ENCODE assay signal across 27 cellular contexts in the genomic region with DNA sequence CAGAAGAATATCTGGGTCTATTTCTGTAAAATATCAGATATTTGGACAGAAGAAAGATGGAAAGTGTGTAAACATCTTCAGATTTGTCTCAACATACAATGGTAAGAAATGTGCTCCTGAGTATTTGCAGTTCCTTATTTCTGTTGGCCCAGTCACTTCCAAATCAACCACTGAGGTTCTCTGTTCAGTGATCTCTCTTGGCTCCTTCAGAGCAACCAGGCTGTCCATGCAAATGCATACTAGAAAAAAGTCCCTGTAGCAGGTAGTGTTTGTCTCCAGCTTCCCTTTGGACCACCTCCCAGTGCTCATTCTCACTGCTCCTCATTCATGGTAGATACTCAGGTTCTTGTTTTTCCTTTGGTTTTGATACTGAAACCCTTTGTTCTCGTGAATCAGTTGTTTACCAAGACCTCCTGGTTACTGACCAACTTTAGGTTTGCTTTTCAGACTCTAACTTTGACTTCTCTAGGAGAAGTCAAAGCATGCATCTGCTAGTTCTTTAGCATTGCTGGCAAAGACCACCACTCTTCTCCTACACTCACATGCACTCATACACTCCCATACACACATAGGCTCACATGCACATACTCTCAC.
DNase-seq lines count a peak whose midpoint lies in the region; ATAC-seq lines count a peak whose summit lies in the region.
"Had no signal": no experiment of that assay in that cellular context is flagged by ENCODE, and none has a peak within 500 bp of the region (broad histone marks: within the 10 kb centered on the region; RNA-seq: fewer than 3 reads in every experiment).

No MANE protein-coding gene starts in this region.

- H3K4me1 Mint-ChIP-seq in stimulated activated naive CD8-positive, alpha-beta T cell treated with anti-CD3 and anti-CD28 coated beads, Interleukin-15, amount 100 ng/mL, for 72 hours, result no peaks in the 10 kb centered on the region
- H3K4me1 Mint-ChIP-seq in stimulated activated effector memory CD8-positive, alpha-beta T cell treated with anti-CD3 and anti-CD28 coated beads, Interleukin-12 subunit alpha, Interleukin-12 subunit beta, amount 100 ng/mL, for 72 hours, result no peaks in the 10 kb centered on the region
- H3K4me1 Mint-ChIP-seq: activated naive CD4-positive, alpha-beta T cell treated with anti-CD3 and anti-CD28 coated beads, Interleukin-2, amount 50 U/mL, for 24 hours; activated T-helper 17 cell treated with anti-CD3 and anti-CD28 coated beads, Interleukin-2, amount 50 U/mL, for 72 hours; memory B cell had no signal

- no peak for DNase-seq in stimulated activated naive CD8-positive, alpha-beta T cell treated with anti-CD3 and anti-CD28 coated beads, Interleukin-15, amount 100 ng/mL, for 72 hours
- DNase-seq in stimulated activated naive CD8-positive, alpha-beta T cell treated with anti-CD3 and anti-CD28 coated beads, Interleukin-15, Interleukin-2, amounts not matched to agents 100 U/mL and 50 U/mL, for 24 hours, result no peak
- no peak for DNase-seq in stimulated activated CD4-positive, alpha-beta T cell treated with anti-CD3 and anti-CD28 coated beads, Interleukin-4, amount 100 ng/mL, for 1 hour
- no peak for DNase-seq in stimulated activated effector memory CD8-positive, alpha-beta T cell treated with anti-CD3 and anti-CD28 coated beads, Interleukin-12 subunit alpha, Interleukin-12 subunit beta, amount 100 ng/mL, for 72 hours (ENCODE audit: low spot score in 2 of 2)
- DNase-seq in amniotic stem cell (lab: John Stamatoyannopoulos, UW) (no peak), HuH-7 (ENCODE audit: low spot score) (no peak)
- DNase-seq: activated CD4-positive, alpha-beta T cell treated with anti-CD3 and anti-CD28 coated beads for 1 hour; activated CD8-positive, alpha-beta T cell treated with anti-CD3 and anti-CD28 coated beads for 36 hours; amygdala; brain microvascular endothelial cell; cerebellar nuclear complex; foreskin fibroblast; KG1; NCI-H1417 treated with DMSO at 0.1 percent for 48 hours; NCI-H2029 treated with DMSO at 0.1 percent for 48 hours; NCI-H2227 treated with DMSO at 0.1 percent for 48 hours; NCI-H748 treated with DMSO at 0.1 percent for 48 hours; ovary; stimulated activated CD4-positive, alpha-beta T cell treated with anti-CD3 and anti-CD28 coated beads, Interleukin-4, amount 100 ng/mL, for 4 hours had no signal

- peak; percentile 33 for ATAC-seq in stimulated activated naive CD8-positive, alpha-beta T cell treated with anti-CD3 and anti-CD28 coated beads, Interleukin-15, amount 100 ng/mL, for 72 hours
- no peak for ATAC-seq in stimulated activated naive CD8-positive, alpha-beta T cell treated with anti-CD3 and anti-CD28 coated beads, Interleukin-15, Interleukin-2, amounts not matched to agents 100 U/mL and 50 U/mL, for 24 hours
- ATAC-seq in GM21529 (IDR thresholded peaks at IDR 0.05; ENCODE audit: unreplicated experiment) (peak; percentile 67), HG03354 (IDR thresholded peaks at IDR 0.05; ENCODE audit: poor library complexity, severe bottlenecking, unreplicated experiment) (peak; percentile 52)
- ATAC-seq in stimulated activated effector memory CD8-positive, alpha-beta T cell treated with anti-CD3 and anti-CD28 coated beads, Interleukin-12 subunit alpha, Interleukin-12 subunit beta, amount 100 ng/mL, for 72 hours, result no peak
- ATAC-seq: activated CD8-positive, alpha-beta T cell treated with anti-CD3 and anti-CD28 coated beads for 36 hours; activated T-helper 17 cell treated with anti-CD3 and anti-CD28 coated beads, Interleukin-2, amount 50 U/mL, for 72 hours; esophagus mucosa; left lobe of liver had no signal

- H3K4me3 Mint-ChIP-seq in stimulated activated naive CD8-positive, alpha-beta T cell treated with anti-CD3 and anti-CD28 coated beads, Interleukin-15, amount 100 ng/mL, for 72 hours, result no peak overlapping the region
- H3K4me3 Mint-ChIP-seq in stimulated activated effector memory CD8-positive, alpha-beta T cell treated with anti-CD3 and anti-CD28 coated beads, Interleukin-12 subunit alpha, Interleukin-12 subunit beta, amount 100 ng/mL, for 72 hours, result no peak overlapping the region
- H3K4me3 Mint-ChIP-seq: activated CD8-positive, alpha-beta T cell treated with anti-CD3 and anti-CD28 coated beads for 36 hours; activated naive CD4-positive, alpha-beta T cell treated with anti-CD3 and anti-CD28 coated beads, Interleukin-2, amount 50 U/mL, for 24 hours; activated T-helper 17 cell treated with anti-CD3 and anti-CD28 coated beads, Interleukin-2, amount 50 U/mL, for 72 hours; memory B cell; type B pancreatic cell had no signal

- H3K27ac Mint-ChIP-seq in stimulated activated naive CD8-positive, alpha-beta T cell treated with anti-CD3 and anti-CD28 coated beads, Interleukin-15, amount 100 ng/mL, for 72 hours, result no peak overlapping the region
- H3K27ac Mint-ChIP-seq in stimulated activated effector memory CD8-positive, alpha-beta T cell treated with anti-CD3 and anti-CD28 coated beads, Interleukin-12 subunit alpha, Interleukin-12 subunit beta, amount 100 ng/mL, for 72 hours, result no peak overlapping the region
- H3K27ac Mint-ChIP-seq: activated CD8-positive, alpha-beta T cell treated with anti-CD3 and anti-CD28 coated beads for 36 hours; activated naive CD4-positive, alpha-beta T cell treated with anti-CD3 and anti-CD28 coated beads, Interleukin-2, amount 50 U/mL, for 24 hours; activated T-helper 17 cell treated with anti-CD3 and anti-CD28 coated beads, Interleukin-2, amount 50 U/mL, for 72 hours; memory B cell; type B pancreatic cell had no signal

- peaks cover 12% of the 10 kb centered on the region for H3K27me3 Mint-ChIP-seq in stimulated activated naive CD8-positive, alpha-beta T cell treated with anti-CD3 and anti-CD28 coated beads, Interleukin-15, amount 100 ng/mL, for 72 hours
- H3K27me3 Mint-ChIP-seq: type B pancreatic cell had no signal

- H3K36me3 Mint-ChIP-seq in stimulated activated effector memory CD8-positive, alpha-beta T cell treated with anti-CD3 and anti-CD28 coated beads, Interleukin-12 subunit alpha, Interleukin-12 subunit beta, amount 100 ng/mL, for 72 hours, result no peaks in the 10 kb centered on the region
- H3K36me3 Mint-ChIP-seq: activated naive CD4-positive, alpha-beta T cell treated with anti-CD3 and anti-CD28 coated beads, Interleukin-2, amount 50 U/mL, for 24 hours; memory B cell; type B pancreatic cell had no signal

- no peaks in the 10 kb centered on the region for H3K9me3 Mint-ChIP-seq in stimulated activated naive CD8-positive, alpha-beta T cell treated with anti-CD3 and anti-CD28 coated beads, Interleukin-15, amount 100 ng/mL, for 72 hours
- no peaks in the 10 kb centered on the region for H3K9me3 Mint-ChIP-seq in stimulated activated effector memory CD8-positive, alpha-beta T cell treated with anti-CD3 and anti-CD28 coated beads, Interleukin-12 subunit alpha, Interleukin-12 subunit beta, amount 100 ng/mL, for 72 hours
- H3K9me3 Mint-ChIP-seq: activated CD8-positive, alpha-beta T cell treated with anti-CD3 and anti-CD28 coated beads for 36 hours; activated naive CD4-positive, alpha-beta T cell treated with anti-CD3 and anti-CD28 coated beads, Interleukin-2, amount 50 U/mL, for 24 hours; activated T-helper 17 cell treated with anti-CD3 and anti-CD28 coated beads, Interleukin-2, amount 50 U/mL, for 72 hours had no signal

Comparison
In these comparisons a context has a peak if more than half of its experiments do, and no peak if none do; other contexts are left out.
1. ATAC-seq: peak in stimulated activated naive CD8-positive, alpha-beta T cell treated with anti-CD3 and anti-CD28 coated beads, Interleukin-15, amount 100 ng/mL, for 72 hours (single experiment), GM21529 (single experiment) and HG03354 (single experiment); none in stimulated activated naive CD8-positive, alpha-beta T cell treated with anti-CD3 and anti-CD28 coated beads, Interleukin-15, Interleukin-2, amounts not matched to agents 100 U/mL and 50 U/mL, for 24 hours (single experiment) and stimulated activated effector memory CD8-positive, alpha-beta T cell treated with anti-CD3 and anti-CD28 coated beads, Interleukin-12 subunit alpha, Interleukin-12 subunit beta, amount 100 ng/mL, for 72 hours (single experiment).